ENCODE assay signal across 8 cellular contexts in the genomic region with DNA sequence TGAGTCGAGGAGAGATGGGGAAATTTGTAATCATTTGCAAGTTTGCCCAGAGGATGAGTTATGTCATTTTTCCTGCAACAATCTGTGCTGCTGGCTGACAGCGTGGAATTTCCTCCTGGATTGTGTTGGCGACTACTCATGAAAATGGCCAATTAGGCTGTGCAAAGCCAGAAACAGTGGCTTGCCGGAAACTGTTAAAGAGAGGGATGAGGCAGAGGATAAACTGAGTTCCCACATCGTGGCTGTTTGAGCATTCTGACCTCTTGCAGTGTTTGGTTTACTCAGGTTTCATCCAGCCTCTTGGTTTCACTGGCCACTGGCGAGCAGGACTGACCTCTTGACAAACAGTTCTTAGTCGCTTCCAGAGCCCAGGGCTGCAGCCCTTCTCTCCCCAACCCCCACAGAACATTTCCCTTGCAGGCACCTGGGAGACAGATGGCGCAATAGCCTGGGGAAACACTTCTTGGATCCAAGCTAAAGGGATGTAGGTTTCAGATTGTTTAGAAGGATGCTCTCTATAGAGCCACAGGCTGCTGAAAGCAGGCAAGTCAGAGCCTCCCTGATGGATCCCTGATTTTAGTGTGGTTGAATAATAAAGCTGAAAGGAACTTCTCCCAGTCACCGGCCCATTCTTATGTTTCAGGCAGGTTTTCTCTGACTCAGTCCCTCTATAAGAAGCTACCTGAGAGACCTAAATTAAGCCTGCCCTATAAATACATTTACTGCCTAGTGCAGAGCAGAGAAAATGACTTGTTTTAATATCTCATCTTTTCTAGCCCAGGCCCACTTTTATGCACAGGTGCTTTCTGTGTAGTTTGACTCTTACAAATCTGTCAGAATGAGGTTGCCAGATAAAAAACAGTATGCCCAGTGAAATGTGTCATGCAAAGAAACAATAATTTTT.
DNase-seq lines count a peak whose midpoint lies in the region; FAIRE-seq and TF ChIP-seq lines count a peak whose summit lies in the region.
"Had no signal": no experiment of that assay in that cellular context is flagged by ENCODE, and none has a peak within 500 bp of the region (broad histone marks: within the 10 kb centered on the region; RNA-seq: fewer than 3 reads in every experiment).

No MANE protein-coding gene starts in this region.

- peak overlapping the region; percentile 70 for H3K27ac Mint-ChIP-seq in astrocyte (ENCODE audit: unreplicated experiment)

- TF ChIP-seq POLR2A in transverse colon (IDR thresholded peaks at IDR 0.05): no peak

- H3K4me3 ChIP-seq in astrocyte (ENCODE audit: insufficient read depth, low read depth, low read length): peak overlapping the region; percentile 27
- no peak overlapping the region for H3K4me3 ChIP-seq in transverse colon

- peak overlapping the region; percentile 28 for H3K27ac ChIP-seq in astrocyte (ENCODE audit: low read depth, low read length)
- peak overlapping the region in 1 of 4 donors; percentile 20 for H3K27ac ChIP-seq in transverse colon

- peaks cover 2% of the 10 kb centered on the region for H3K9me3 Mint-ChIP-seq in astrocyte (ENCODE audit: unreplicated experiment)

- H3K27me3 ChIP-seq in astrocyte (ENCODE audit: insufficient read depth, low read length): no peaks in the 10 kb centered on the region
- no peaks in the 10 kb centered on the region for H3K27me3 ChIP-seq in transverse colon

- H3K36me3 Mint-ChIP-seq in astrocyte (ENCODE audit: low read depth, unreplicated experiment): no peaks in the 10 kb centered on the region

- peaks cover 22% of the 10 kb centered on the region for H3K4me1 ChIP-seq in astrocyte (ENCODE audit: insufficient read depth, low read length)
- H3K4me1 ChIP-seq in transverse colon: peaks cover 0 to 3% (median 0%) of the 10 kb centered on the region in 4 donors

- H3K36me3 ChIP-seq in astrocyte (ENCODE audit: insufficient read depth, low read length) (no peaks in the 10 kb centered on the region), transverse colon (no peaks in the 10 kb centered on the region)

- H3K27me3 Mint-ChIP-seq in astrocyte (ENCODE audit: low read depth, unreplicated experiment): no peaks in the 10 kb centered on the region

- in situ Hi-C loops in transverse colon (cut with MboI; ENCODE audit: low pct_ligation_motif_present in 1 of 4, low pct_unique_long_range_greater_than_20kb in 1 of 4, low sequenced_read_pairs in 3 of 4): no loop called here

- peak overlapping the region; percentile 33 for H2AFZ ChIP-seq in astrocyte (ENCODE audit: low read depth, low read length)

- no peak overlapping the region for H3K4me3 Mint-ChIP-seq in astrocyte (ENCODE audit: unreplicated experiment)

- no peaks in the 10 kb centered on the region for H3K79me2 ChIP-seq in astrocyte (ENCODE audit: insufficient read depth, low read length)

- H4K20me1 ChIP-seq in astrocyte (ENCODE audit: insufficient read depth, low read length): no peaks in the 10 kb centered on the region

- peaks cover 15% of the 10 kb centered on the region for H3K4me1 Mint-ChIP-seq in astrocyte (ENCODE audit: low read depth, unreplicated experiment)

- no peaks in the 10 kb centered on the region for H3K9me3 ChIP-seq in astrocyte (ENCODE audit: insufficient read depth, low read depth, low read length)
- no peaks in the 10 kb centered on the region for H3K9me3 ChIP-seq in transverse colon

- H3K9ac ChIP-seq in astrocyte (ENCODE audit: low read length): peak overlapping the region; percentile 8

- WGBS in transverse colon (ENCODE audit: low coverage in 1 of 2), 2 donors: 50 to 59% methylated on average over 1 to 9 of the region's 9 CpGs

- intact Hi-C loops in transverse colon (cut with DNase I; ENCODE audit: low total_unique reads): no loop called here

- H3K4me2 ChIP-seq in astrocyte (ENCODE audit: low read length): peak overlapping the region; percentile 78

- peak; percentile 80 for FAIRE-seq in astrocyte (lab: Jason Lieb, UNC)
- FAIRE-seq: islet of Langerhans had no signal

- DNase-seq in M059J (ENCODE audit: low read depth): peak; percentile 91
- DNase-seq in astrocyte (ENCODE audit: low read depth): peak; percentile 93
- DNase-seq in iris pigment epithelial cell (ENCODE audit: low read depth): peak; percentile 79
- DNase-seq in transverse colon: peak; percentile 16
- DNase-seq in activated naive CD4-positive, alpha-beta T cell treated with Interleukin-2 at 50 U/mL for 16 hours: no peak
- no peak for DNase-seq in AML-193 (lab: John Stamatoyannopoulos, UW)
- no peak for DNase-seq in OCI-M1 (lab: John Stamatoyannopoulos, UW)

- TF ChIP-seq CTCF in astrocyte (IDR thresholded peaks at IDR 0.05; ENCODE audit: insufficient read depth, low read depth, low read length) (peak; percentile 10), transverse colon (IDR thresholded peaks at IDR 0.05) (no peak)

- no peak for TF ChIP-seq EP300 in transverse colon (IDR thresholded peaks at IDR 0.05; ENCODE audit: low read depth)

Comparison
In these comparisons a context has a peak if more than half of its experiments do, and no peak if none do; other contexts are left out.
1. DNase-seq: peak in M059J (single experiment), astrocyte (single experiment), iris pigment epithelial cell (single experiment) and transverse colon (single experiment); none in activated naive CD4-positive, alpha-beta T cell treated with Interleukin-2 at 50 U/mL for 16 hours (single experiment), AML-193 (0 of 2) and OCI-M1 (single experiment).